ENCODE assay signal across 12 cellular contexts in the genomic region with DNA sequence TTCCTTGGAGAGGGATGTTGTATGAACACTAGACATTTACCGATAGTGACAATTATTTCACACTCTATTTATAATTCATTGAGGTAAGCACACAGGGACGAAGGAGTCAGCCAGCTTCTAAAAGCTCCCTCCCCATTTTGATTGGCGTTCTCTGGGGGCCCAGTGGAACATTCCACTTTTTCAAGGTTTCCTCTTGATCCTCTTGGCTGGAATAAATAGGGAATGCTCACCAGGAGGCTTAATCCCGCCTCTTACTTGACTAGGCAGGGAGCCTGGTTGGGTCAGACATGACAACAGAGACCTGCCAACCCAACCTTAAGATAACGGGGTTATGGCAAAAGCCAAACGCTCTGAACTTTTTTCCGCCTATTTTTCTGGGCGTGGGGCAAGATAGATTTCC. TPM values are rescaled to one million over a fixed set of nuclear protein-coding genes. Genes with fewer than 3 reads are reported as not detected.
DNase-seq lines count a peak whose midpoint lies in the region; ATAC-seq and TF ChIP-seq lines count a peak whose summit lies in the region.
"Had no signal": no experiment of that assay in that cellular context is flagged by ENCODE, and none has a peak within 500 bp of the region (broad histone marks: within the 10 kb centered on the region; RNA-seq: fewer than 3 reads in every experiment).

No MANE protein-coding gene starts in this region.

- no peak overlapping the region for H3K18ac ChIP-seq in trophoblast cell (ENCODE audit: low read length)

- H3K27me3 Mint-ChIP-seq in activated T-helper 17 cell treated with anti-CD3 and anti-CD28 coated beads, Interleukin-2, amount 50 U/mL, for 72 hours, result peaks cover 30% of the 10 kb centered on the region

- H3K4me3 ChIP-seq in right atrium auricular region (peak overlapping the region; percentile 69), skeletal muscle cell (ENCODE audit: low read depth, low read length) (peak overlapping the region; percentile 49), trophoblast cell (ENCODE audit: low read depth, low read length) (no peak overlapping the region)
- H3K4me3 ChIP-seq: PC-9 had no signal

- H2AK5ac ChIP-seq in trophoblast cell (ENCODE audit: low read length), result no peak overlapping the region

- H3K27ac ChIP-seq in right atrium auricular region (peak overlapping the region; percentile 92 to 98), trophoblast cell (ENCODE audit: low read depth, low read length) (no peak overlapping the region), substantia nigra (ENCODE audit: low read depth, low read length, poor library complexity, severe bottlenecking) (no peak overlapping the region)
- H3K27ac ChIP-seq: PC-9 had no signal

- H2AFZ ChIP-seq in trophoblast cell (ENCODE audit: insufficient read depth, low read length, poor library complexity), result no peak overlapping the region
- H2AFZ ChIP-seq: PC-9 had no signal

- WGBS in trophoblast cell (ENCODE audit: extremely low coverage, insufficient coverage, insufficient read length), result no CpG with 5 or more reads among the region's 8 CpGs

- H3K9me3 ChIP-seq in right atrium auricular region, result no peaks in the 10 kb centered on the region
- H3K9me3 ChIP-seq in trophoblast cell (ENCODE audit: insufficient read depth, low read depth, low read length), result no peaks in the 10 kb centered on the region

- H3K27ac Mint-ChIP-seq in activated T-helper 17 cell treated with anti-CD3 and anti-CD28 coated beads, Interleukin-2, amount 50 U/mL, for 72 hours, result no peak overlapping the region

- H4K8ac ChIP-seq in trophoblast cell (ENCODE audit: low read depth, low read length), result no peak overlapping the region

- H3K4ac ChIP-seq in trophoblast cell (ENCODE audit: low read depth, low read length), result no peak overlapping the region

- DNase-seq in NCI-H2227 (lab: John Stamatoyannopoulos, UW; ENCODE audit: unreplicated experiment) (peak; percentile 11), NCI-H2227 treated with DMSO at 0.1 percent for 48 hours (lab: John Stamatoyannopoulos, UW) (no peak), right atrium auricular region (ENCODE audit: low spot score) (no peak), skeletal muscle cell (ENCODE audit: low read depth) (no peak), hepatic stellate cell (ENCODE audit: low spot score) (no peak), trophoblast cell (no peak), substantia nigra (lab: John Stamatoyannopoulos, UW) (no peak)
- DNase-seq: activated CD4-positive, CD25-positive, alpha-beta regulatory T cell; NCI-H2029; PC-9 had no signal

- H2BK5ac ChIP-seq in trophoblast cell (ENCODE audit: low read depth, low read length, poor library complexity), result no peak overlapping the region

- H3K27me3 ChIP-seq in right atrium auricular region, result no peaks in the 10 kb centered on the region
- H3K27me3 ChIP-seq in trophoblast cell (ENCODE audit: insufficient read depth, low read length), result peaks cover 13% of the 10 kb centered on the region

- H2BK12ac ChIP-seq in trophoblast cell (ENCODE audit: low read length), result no peak overlapping the region

- TF ChIP-seq CTCF in right atrium auricular region (IDR thresholded peaks at IDR 0.05), result no peak

- no peak for ATAC-seq in activated T-helper 17 cell treated with anti-CD3 and anti-CD28 coated beads, Interleukin-2, amount 50 U/mL, for 72 hours (replicated peaks)

- peaks cover 2% of the 10 kb centered on the region for H3K79me2 ChIP-seq in trophoblast cell (ENCODE audit: control insufficient read depth, insufficient read depth, low read length, poor library complexity)

- H3K4me1 Mint-ChIP-seq in activated T-helper 17 cell treated with anti-CD3 and anti-CD28 coated beads, Interleukin-2, amount 50 U/mL, for 72 hours, result peaks cover 16% of the 10 kb centered on the region

- no peak overlapping the region for H3K9ac ChIP-seq in trophoblast cell (ENCODE audit: low read length)

- H3K36me3 ChIP-seq in right atrium auricular region, result peaks cover 14% of the 10 kb centered on the region
- H3K36me3 ChIP-seq in trophoblast cell (ENCODE audit: control insufficient read depth in 1 of 2, insufficient read depth in 2 of 2, low read length in 2 of 2), result no peaks in the 10 kb centered on the region

- peaks cover 0 to 10% of the 10 kb centered on the region in 2 donors for H3K4me1 ChIP-seq in right atrium auricular region
- peaks cover 6 to 8% of the 10 kb centered on the region in 2 experiments for H3K4me1 ChIP-seq in trophoblast cell (ENCODE audit: control insufficient read depth in 1 of 2, insufficient read depth in 2 of 2, low read length in 2 of 2)

- no peak overlapping the region for H3K14ac ChIP-seq in trophoblast cell (ENCODE audit: low read length)

- H3K4me2 ChIP-seq in trophoblast cell (ENCODE audit: low read length), result no peak overlapping the region
- H3K4me2 ChIP-seq: PC-9 had no signal

- H3K23ac ChIP-seq in trophoblast cell (ENCODE audit: low read length), result no peak overlapping the region

- peaks cover 7% of the 10 kb centered on the region for H3K36me3 Mint-ChIP-seq in activated T-helper 17 cell treated with anti-CD3 and anti-CD28 coated beads, Interleukin-2, amount 50 U/mL, for 72 hours (ENCODE audit: low read depth)

- peaks cover 2% of the 10 kb centered on the region for H3K79me1 ChIP-seq in trophoblast cell (ENCODE audit: low read length)

- no peak overlapping the region for H4K12ac ChIP-seq in trophoblast cell (ENCODE audit: low read depth, low read length)

- H2BK120ac ChIP-seq in trophoblast cell (ENCODE audit: insufficient read depth, low read length, poor library complexity), result no peak overlapping the region

- H4K91ac ChIP-seq in trophoblast cell (ENCODE audit: low read depth, low read length), result no peak overlapping the region

- peaks cover 7% of the 10 kb centered on the region for H3K9me3 Mint-ChIP-seq in activated T-helper 17 cell treated with anti-CD3 and anti-CD28 coated beads, Interleukin-2, amount 50 U/mL, for 72 hours

- peak overlapping the region; percentile 50 for H3K4me3 Mint-ChIP-seq in activated T-helper 17 cell treated with anti-CD3 and anti-CD28 coated beads, Interleukin-2, amount 50 U/mL, for 72 hours

RNA-seq across cellular contexts. Expression of a gene that starts 1.0 kb away (rescaled TPM):
- total RNA-seq in activated T-helper 17 cell treated with anti-CD3 and anti-CD28 coated beads, Interleukin-2, amount 50 U/mL, for 72 hours, result under 1 TPM; 0.06 to 0.19 TPM
- total RNA-seq in right atrium auricular region, result 1,000 to 10,000 TPM in 1 of 2 donors, 100 to 1,000 TPM in 1; 595 to 1,486 TPM
- 6.9 and 8.3 TPM in 2 replicates for polyA plus RNA-seq in trophoblast cell (2013)
- total RNA-seq: A172, PC-9 had no signal

Comparison
In these comparisons a context has a peak if more than half of its experiments do, and no peak if none do; other contexts are left out.
1. H3K27ac ChIP-seq: peak in right atrium auricular region (2 of 2); none in trophoblast cell (single experiment) and substantia nigra (single experiment).
2. RNA of a gene that starts 1.0 kb away (total RNA-seq): 595 to 1,486 TPM in right atrium auricular region; 0.06 to 0.19 TPM in activated T-helper 17 cell treated with anti-CD3 and anti-CD28 coated beads, Interleukin-2, amount 50 U/mL, for 72 hours; every median in the first group is over 100 times any median in the second.